In the genomic region with DNA sequence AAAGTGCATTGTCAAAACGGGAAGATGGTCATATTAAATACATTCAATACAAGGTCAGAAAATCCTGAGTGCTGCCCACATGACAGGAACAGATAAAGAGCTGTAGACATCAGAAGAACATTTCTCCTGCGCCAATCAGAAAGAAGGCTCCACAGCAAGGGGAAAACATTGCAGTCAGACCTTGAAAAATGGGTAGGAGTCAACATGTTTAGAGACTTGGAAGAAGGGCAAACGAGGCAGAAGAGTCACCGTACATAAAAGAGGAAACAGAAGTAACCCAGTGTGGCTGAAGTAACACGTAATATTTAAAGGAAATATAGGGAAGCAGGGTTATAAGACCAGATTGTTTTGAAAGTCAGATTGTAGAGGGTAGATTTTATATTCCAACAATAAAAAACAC, we compare ENCODE assay signal across 1 cellular context.
TF ChIP-seq lines count a peak whose summit lies in the region.

No MANE protein-coding gene starts in this region.

TF ChIP-seq in GM23338, 12 proteins besides CTCF, POLR2A, EP300 and RAD21 (continued from another document):
- TF ChIP-seq POLR2AphosphoS5 (IDR thresholded peaks at IDR 0.05; ENCODE audit: low read depth) = no peak
- TF ChIP-seq EZH2phosphoT487 (IDR thresholded peaks at IDR 0.05; ENCODE audit: unreplicated experiment) = no peak
